ENCODE assay signal across 2 cellular contexts in the genomic region with DNA sequence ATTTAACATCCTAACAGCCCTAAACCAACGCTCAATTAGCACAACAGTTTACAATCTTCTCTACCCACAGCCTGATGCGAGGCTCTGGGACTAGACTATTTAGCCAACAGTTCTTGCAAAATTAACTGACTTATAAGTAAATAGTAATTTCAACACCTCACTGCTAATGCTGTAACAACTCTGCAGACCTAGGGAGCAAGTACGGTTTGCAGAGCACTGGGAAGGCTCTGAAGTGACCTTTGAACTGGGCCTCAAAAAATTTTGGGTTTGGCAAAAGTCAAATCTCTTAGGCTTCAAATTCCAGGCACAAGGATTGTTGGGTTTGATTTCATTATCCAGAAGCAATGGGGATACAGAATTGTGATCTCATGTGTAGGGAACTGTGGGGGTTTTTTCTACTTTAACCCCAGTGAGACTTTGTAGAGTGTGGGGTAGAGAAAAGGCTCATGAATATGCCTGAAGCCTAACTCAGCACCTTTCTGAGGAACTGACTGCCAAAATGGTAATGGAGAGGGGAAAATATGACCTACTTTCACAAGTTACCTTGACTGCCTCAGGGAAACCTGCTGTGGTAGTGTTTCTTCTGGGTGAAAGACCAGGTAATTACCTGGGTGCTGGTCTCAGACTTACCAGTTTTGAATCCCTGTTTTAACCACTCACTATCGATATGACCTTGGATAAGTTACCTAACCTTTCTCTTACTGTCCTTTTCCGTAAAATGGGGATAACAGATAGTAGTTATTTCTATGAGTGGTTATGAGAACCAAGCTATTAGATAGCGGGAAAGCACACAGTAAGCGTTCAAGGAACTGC.
TF ChIP-seq lines count a peak whose summit lies in the region.

No MANE protein-coding gene starts in this region.

TF ChIP-seq in SK-N-SH, 30 proteins besides CTCF, POLR2A, EP300 and RAD21 (continued from another document):
- TF ChIP-seq, protein P1, sequence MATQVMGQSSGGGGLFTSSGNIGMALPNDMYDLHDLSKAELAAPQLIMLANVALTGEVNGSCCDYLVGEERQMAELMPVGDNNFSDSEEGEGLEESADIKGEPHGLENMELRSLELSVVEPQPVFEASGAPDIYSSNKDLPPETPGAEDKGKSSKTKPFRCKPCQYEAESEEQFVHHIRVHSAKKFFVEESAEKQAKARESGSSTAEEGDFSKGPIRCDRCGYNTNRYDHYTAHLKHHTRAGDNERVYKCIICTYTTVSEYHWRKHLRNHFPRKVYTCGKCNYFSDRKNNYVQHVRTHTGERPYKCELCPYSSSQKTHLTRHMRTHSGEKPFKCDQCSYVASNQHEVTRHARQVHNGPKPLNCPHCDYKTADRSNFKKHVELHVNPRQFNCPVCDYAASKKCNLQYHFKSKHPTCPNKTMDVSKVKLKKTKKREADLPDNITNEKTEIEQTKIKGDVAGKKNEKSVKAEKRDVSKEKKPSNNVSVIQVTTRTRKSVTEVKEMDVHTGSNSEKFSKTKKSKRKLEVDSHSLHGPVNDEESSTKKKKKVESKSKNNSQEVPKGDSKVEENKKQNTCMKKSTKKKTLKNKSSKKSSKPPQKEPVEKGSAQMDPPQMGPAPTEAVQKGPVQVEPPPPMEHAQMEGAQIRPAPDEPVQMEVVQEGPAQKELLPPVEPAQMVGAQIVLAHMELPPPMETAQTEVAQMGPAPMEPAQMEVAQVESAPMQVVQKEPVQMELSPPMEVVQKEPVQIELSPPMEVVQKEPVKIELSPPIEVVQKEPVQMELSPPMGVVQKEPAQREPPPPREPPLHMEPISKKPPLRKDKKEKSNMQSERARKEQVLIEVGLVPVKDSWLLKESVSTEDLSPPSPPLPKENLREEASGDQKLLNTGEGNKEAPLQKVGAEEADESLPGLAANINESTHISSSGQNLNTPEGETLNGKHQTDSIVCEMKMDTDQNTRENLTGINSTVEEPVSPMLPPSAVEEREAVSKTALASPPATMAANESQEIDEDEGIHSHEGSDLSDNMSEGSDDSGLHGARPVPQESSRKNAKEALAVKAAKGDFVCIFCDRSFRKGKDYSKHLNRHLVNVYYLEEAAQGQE (IDR thresholded peaks at IDR 0.05; ENCODE audit: low read depth, low read length), result no peak
- TF ChIP-seq EZH2phosphoT487 (IDR thresholded peaks at IDR 0.05; ENCODE audit: borderline replicate concordance, low read depth), result no peak
- TF ChIP-seq, protein P2, sequence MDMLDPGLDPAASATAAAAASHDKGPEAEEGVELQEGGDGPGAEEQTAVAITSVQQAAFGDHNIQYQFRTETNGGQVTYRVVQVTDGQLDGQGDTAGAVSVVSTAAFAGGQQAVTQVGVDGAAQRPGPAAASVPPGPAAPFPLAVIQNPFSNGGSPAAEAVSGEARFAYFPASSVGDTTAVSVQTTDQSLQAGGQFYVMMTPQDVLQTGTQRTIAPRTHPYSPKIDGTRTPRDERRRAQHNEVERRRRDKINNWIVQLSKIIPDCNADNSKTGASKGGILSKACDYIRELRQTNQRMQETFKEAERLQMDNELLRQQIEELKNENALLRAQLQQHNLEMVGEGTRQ (IDR thresholded peaks at IDR 0.05; ENCODE audit: borderline replicate concordance, low read depth, low read length), result no peak

TF ChIP-seq in SK-N-SH treated with all-trans-retinoic acid at 6 μM for 48 hours, 23 proteins besides CTCF, POLR2A, EP300 and RAD21 (continued from another document):
- TF ChIP-seq, protein P3, sequence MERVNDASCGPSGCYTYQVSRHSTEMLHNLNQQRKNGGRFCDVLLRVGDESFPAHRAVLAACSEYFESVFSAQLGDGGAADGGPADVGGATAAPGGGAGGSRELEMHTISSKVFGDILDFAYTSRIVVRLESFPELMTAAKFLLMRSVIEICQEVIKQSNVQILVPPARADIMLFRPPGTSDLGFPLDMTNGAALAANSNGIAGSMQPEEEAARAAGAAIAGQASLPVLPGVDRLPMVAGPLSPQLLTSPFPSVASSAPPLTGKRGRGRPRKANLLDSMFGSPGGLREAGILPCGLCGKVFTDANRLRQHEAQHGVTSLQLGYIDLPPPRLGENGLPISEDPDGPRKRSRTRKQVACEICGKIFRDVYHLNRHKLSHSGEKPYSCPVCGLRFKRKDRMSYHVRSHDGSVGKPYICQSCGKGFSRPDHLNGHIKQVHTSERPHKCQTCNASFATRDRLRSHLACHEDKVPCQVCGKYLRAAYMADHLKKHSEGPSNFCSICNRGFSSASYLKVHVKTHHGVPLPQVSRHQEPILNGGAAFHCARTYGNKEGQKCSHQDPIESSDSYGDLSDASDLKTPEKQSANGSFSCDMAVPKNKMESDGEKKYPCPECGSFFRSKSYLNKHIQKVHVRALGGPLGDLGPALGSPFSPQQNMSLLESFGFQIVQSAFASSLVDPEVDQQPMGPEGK (CRISPR knock-in tag; IDR thresholded peaks at IDR 0.05; ENCODE audit: borderline replicate concordance), result no peak
- TF ChIP-seq ZNF565 (CRISPR knock-in tag; conservative IDR thresholded peaks at IDR 0.05; ENCODE audit: low read depth) (no peak), ZNF70 (CRISPR knock-in tag; IDR thresholded peaks at IDR 0.05) (no peak), PPARA (CRISPR knock-in tag; IDR thresholded peaks at IDR 0.05; ENCODE audit: borderline replicate concordance) (no peak), RARB (CRISPR knock-in tag; IDR thresholded peaks at IDR 0.05) (no peak), ISL1 (CRISPR knock-in tag; IDR thresholded peaks at IDR 0.05) (no peak), TOX (CRISPR knock-in tag; IDR thresholded peaks at IDR 0.05; ENCODE audit: borderline replicate concordance) (no peak), ZFP30 (CRISPR knock-in tag; IDR thresholded peaks at IDR 0.05) (no peak), ZNF8 (CRISPR knock-in tag; IDR thresholded peaks at IDR 0.05) (no peak), SNAI2 (CRISPR knock-in tag; IDR thresholded peaks at IDR 0.05) (no peak)
